ENCODE assay signal across 30 cellular contexts in the genomic region with DNA sequence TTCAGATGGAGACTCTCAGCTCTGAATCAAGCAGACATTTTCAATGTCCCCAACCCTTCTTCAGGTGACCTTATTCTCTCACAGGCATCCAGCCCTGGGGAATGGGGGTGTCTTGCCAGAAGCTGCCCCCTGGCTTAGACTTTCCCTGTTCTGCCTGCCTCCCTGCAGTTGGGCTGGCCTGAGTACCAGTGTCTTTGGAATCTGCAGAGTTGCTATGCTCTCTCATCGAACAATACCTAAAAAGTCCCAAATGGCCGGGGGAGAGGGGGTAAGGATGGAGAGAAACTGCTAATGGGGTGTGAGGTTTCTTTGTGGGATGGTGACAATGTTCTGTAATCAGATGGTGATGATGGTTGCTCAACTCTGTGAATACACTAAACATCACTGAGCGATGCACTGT. TPM values are rescaled to one million over a fixed set of nuclear protein-coding genes. Genes with fewer than 3 reads are reported as not detected.
"Had no signal": no experiment of that assay in that cellular context is flagged by ENCODE, and none has a peak within 500 bp of the region (broad histone marks: within the 10 kb centered on the region; RNA-seq: fewer than 3 reads in every experiment).

No MANE protein-coding gene starts in this region.

- H3K4me1 Mint-ChIP-seq: activated naive CD4-positive, alpha-beta T cell treated with anti-CD3 and anti-CD28 coated beads, Interleukin-2, amount 10 ng/mL, durations not matched to agents 7 days and 5 days had no signal

- H3K36me3 Mint-ChIP-seq: activated CD4-positive, alpha-beta memory T cell treated with anti-CD3 and anti-CD28 coated beads for 36 hours; activated CD8-positive, alpha-beta memory T cell treated with anti-CD3 and anti-CD28 coated beads, Interleukin-2, amount 10 ng/mL, durations not matched to agents 7 days and 5 days; activated naive CD4-positive, alpha-beta T cell treated with anti-CD3 and anti-CD28 coated beads, Interleukin-2, amount 10 ng/mL, durations not matched to agents 7 days and 5 days; activated naive CD4-positive, alpha-beta T cell treated with anti-CD3 and anti-CD28 coated beads, Interleukin-2, amount 50 U/mL, for 72 hours; activated naive CD8-positive, alpha-beta T cell treated with anti-CD3 and anti-CD28 coated beads, Interleukin-2, amount 10 ng/mL, durations not matched to agents 7 days and 5 days; brain had no signal

- H3K27ac Mint-ChIP-seq: activated CD4-positive, alpha-beta memory T cell treated with anti-CD3 and anti-CD28 coated beads for 36 hours; activated CD4-positive, alpha-beta T cell treated with anti-CD3 and anti-CD28 coated beads for 36 hours; activated CD4-positive, alpha-beta T cell treated with anti-CD3 and anti-CD28 coated beads, Interleukin-2, amount 10 ng/mL, durations not matched to agents 24 days and 14 days; activated CD8-positive, alpha-beta memory T cell treated with anti-CD3 and anti-CD28 coated beads, Interleukin-2, amount 10 ng/mL, durations not matched to agents 7 days and 5 days; activated CD8-positive, alpha-beta T cell treated with anti-CD3 and anti-CD28 coated beads, Interleukin-2, amount 10 ng/mL, durations not matched to agents 7 days and 5 days; activated naive CD4-positive, alpha-beta T cell treated with anti-CD3 and anti-CD28 coated beads, Interleukin-2, amount 10 ng/mL, durations not matched to agents 7 days and 5 days; activated naive CD4-positive, alpha-beta T cell treated with anti-CD3 and anti-CD28 coated beads, Interleukin-2, amount 50 U/mL, for 72 hours; activated naive CD8-positive, alpha-beta T cell treated with anti-CD3 and anti-CD28 coated beads, Interleukin-2, amount 10 ng/mL, durations not matched to agents 7 days and 5 days; activated T-helper 1 cell treated with anti-CD3 and anti-CD28 coated beads, Interleukin-12 subunit alpha, Interleukin-12 subunit beta, Interleukin-2, Interleukin-4 antibody, amounts not matched to agents 30 ng/mL and 10 ng/mL and 1 ng/mL, durations not matched to agents 14 hours and 24 hours and 36 hours; brain had no signal

- ATAC-seq: activated CD4-positive, alpha-beta T cell treated with anti-CD3 and anti-CD28 coated beads for 36 hours; activated CD8-positive, alpha-beta memory T cell treated with anti-CD3 and anti-CD28 coated beads, Interleukin-2, amount 10 ng/mL, durations not matched to agents 7 days and 5 days; activated CD8-positive, alpha-beta T cell treated with anti-CD3 and anti-CD28 coated beads, Interleukin-2, amount 10 ng/mL, durations not matched to agents 7 days and 5 days; activated naive CD4-positive, alpha-beta T cell treated with anti-CD3 and anti-CD28 coated beads, Interleukin-2, amount 50 U/mL, for 72 hours; gastrocnemius medialis had no signal

- DNase-seq: activated CD4-positive, alpha-beta memory T cell treated with anti-CD3 and anti-CD28 coated beads for 36 hours; activated CD4-positive, alpha-beta T cell treated with anti-CD3 and anti-CD28 coated beads for 36 hours; activated CD4-positive, alpha-beta T cell treated with anti-CD3 and anti-CD28 coated beads, Interleukin-2, amount 10 ng/mL, durations not matched to agents 24 days and 14 days; activated CD4-positive, CD25-positive, alpha-beta regulatory T cell; activated CD4-positive, CD25-positive, alpha-beta regulatory T cell treated with anti-CD3 and anti-CD28 coated beads, Interleukin-2, amount 50 U/mL, for 72 hours; activated CD8-positive, alpha-beta memory T cell treated with anti-CD3 and anti-CD28 coated beads, Interleukin-2, amount 10 ng/mL, durations not matched to agents 7 days and 5 days; activated CD8-positive, alpha-beta memory T cell treated with anti-CD3 and anti-CD28 coated beads, Interleukin-2, amount 50 U/mL, for 4 hours; activated CD8-positive, alpha-beta T cell treated with anti-CD3 and anti-CD28 coated beads, Interleukin-2, amount 10 ng/mL, durations not matched to agents 7 days and 5 days; activated gamma-delta T cell; activated naive CD4-positive, alpha-beta T cell; activated naive CD4-positive, alpha-beta T cell treated with anti-CD3 and anti-CD28 coated beads, Interleukin-2, amount 10 ng/mL, durations not matched to agents 7 days and 5 days; activated naive CD8-positive, alpha-beta T cell treated with anti-CD3 and anti-CD28 coated beads, Interleukin-2, amount 10 ng/mL, durations not matched to agents 7 days and 5 days; activated T-cell treated with anti-CD3 and anti-CD28 coated beads, Interleukin-2, amount 50 U/mL, for 1 hour; activated T-cell treated with anti-CD3 and anti-CD28 coated beads, Interleukin-2, amount 50 U/mL, for 48 hours; central memory CD4-positive, alpha-beta T cell; cerebellar nuclear complex; colonic mucosa; dorsolateral prefrontal cortex; effector memory CD4-positive, alpha-beta T cell; foreskin keratinocyte; gastrocnemius medialis; T-helper 2 cell had no signal

- H3K27ac ChIP-seq: ascending aorta, breast epithelium, colonic mucosa, dorsolateral prefrontal cortex, esophagus muscularis mucosa, foreskin keratinocyte, gastrocnemius medialis had no signal

- H3K36me3 ChIP-seq: ascending aorta, breast epithelium, cardiac muscle cell, colonic mucosa, esophagus muscularis mucosa, gastrocnemius medialis had no signal

- H3K9me3 ChIP-seq: ascending aorta, breast epithelium, colonic mucosa, esophagus muscularis mucosa, gastrocnemius medialis had no signal

- H3K4me3 Mint-ChIP-seq: activated CD4-positive, alpha-beta memory T cell treated with anti-CD3 and anti-CD28 coated beads for 36 hours; activated CD4-positive, alpha-beta T cell treated with anti-CD3 and anti-CD28 coated beads for 36 hours; activated CD4-positive, alpha-beta T cell treated with anti-CD3 and anti-CD28 coated beads, Interleukin-2, amount 10 ng/mL, durations not matched to agents 24 days and 14 days; activated CD8-positive, alpha-beta memory T cell treated with anti-CD3 and anti-CD28 coated beads, Interleukin-2, amount 10 ng/mL, durations not matched to agents 7 days and 5 days; activated CD8-positive, alpha-beta T cell treated with anti-CD3 and anti-CD28 coated beads, Interleukin-2, amount 10 ng/mL, durations not matched to agents 7 days and 5 days; activated naive CD4-positive, alpha-beta T cell treated with anti-CD3 and anti-CD28 coated beads, Interleukin-2, amount 10 ng/mL, durations not matched to agents 7 days and 5 days; activated naive CD8-positive, alpha-beta T cell treated with anti-CD3 and anti-CD28 coated beads, Interleukin-2, amount 10 ng/mL, durations not matched to agents 7 days and 5 days; activated T-helper 1 cell treated with anti-CD3 and anti-CD28 coated beads, Interleukin-12 subunit alpha, Interleukin-12 subunit beta, Interleukin-2, Interleukin-4 antibody, amounts not matched to agents 30 ng/mL and 10 ng/mL and 1 ng/mL, durations not matched to agents 14 hours and 24 hours and 36 hours; brain had no signal

- H3K9me3 Mint-ChIP-seq: activated CD4-positive, alpha-beta memory T cell treated with anti-CD3 and anti-CD28 coated beads for 36 hours; activated CD4-positive, alpha-beta T cell treated with anti-CD3 and anti-CD28 coated beads, Interleukin-2, amount 10 ng/mL, durations not matched to agents 24 days and 14 days; activated naive CD4-positive, alpha-beta T cell treated with anti-CD3 and anti-CD28 coated beads, Interleukin-2, amount 10 ng/mL, durations not matched to agents 7 days and 5 days; activated naive CD4-positive, alpha-beta T cell treated with anti-CD3 and anti-CD28 coated beads, Interleukin-2, amount 50 U/mL, for 72 hours; activated naive CD8-positive, alpha-beta T cell treated with anti-CD3 and anti-CD28 coated beads, Interleukin-2, amount 10 ng/mL, durations not matched to agents 7 days and 5 days; activated T-helper 1 cell treated with anti-CD3 and anti-CD28 coated beads, Interleukin-12 subunit alpha, Interleukin-12 subunit beta, Interleukin-2, Interleukin-4 antibody, amounts not matched to agents 30 ng/mL and 10 ng/mL and 1 ng/mL, durations not matched to agents 14 hours and 24 hours and 36 hours had no signal

RNA-seq across cellular contexts. Expression of a gene that starts 20.6 kb away (rescaled TPM):
- total RNA-seq: activated CD4-positive, alpha-beta memory T cell treated with anti-CD3 and anti-CD28 coated beads for 36 hours; activated CD4-positive, alpha-beta T cell treated with anti-CD3 and anti-CD28 coated beads, Interleukin-2, amount 10 ng/mL, durations not matched to agents 24 days and 14 days; activated CD8-positive, alpha-beta memory T cell treated with anti-CD3 and anti-CD28 coated beads, Interleukin-2, amount 10 ng/mL, durations not matched to agents 7 days and 5 days; activated CD8-positive, alpha-beta T cell treated with anti-CD3 and anti-CD28 coated beads, Interleukin-2, amount 10 ng/mL, durations not matched to agents 7 days and 5 days; activated T-helper 1 cell treated with anti-CD3 and anti-CD28 coated beads, Interleukin-12 subunit alpha, Interleukin-12 subunit beta, Interleukin-2, Interleukin-4 antibody, amounts not matched to agents 30 ng/mL and 10 ng/mL and 1 ng/mL, durations not matched to agents 14 hours and 24 hours and 36 hours; ascending aorta; foreskin keratinocyte; T-helper 1 cell treated with Interleukin-12 subunit alpha and Interleukin-12 subunit beta and Interleukin-4 antibody, amounts not matched to agents 30 ng/mL and 1 ng/mL, for 36 hours had no signal
